ENCODE assay signal across 17 cellular contexts in the genomic region with DNA sequence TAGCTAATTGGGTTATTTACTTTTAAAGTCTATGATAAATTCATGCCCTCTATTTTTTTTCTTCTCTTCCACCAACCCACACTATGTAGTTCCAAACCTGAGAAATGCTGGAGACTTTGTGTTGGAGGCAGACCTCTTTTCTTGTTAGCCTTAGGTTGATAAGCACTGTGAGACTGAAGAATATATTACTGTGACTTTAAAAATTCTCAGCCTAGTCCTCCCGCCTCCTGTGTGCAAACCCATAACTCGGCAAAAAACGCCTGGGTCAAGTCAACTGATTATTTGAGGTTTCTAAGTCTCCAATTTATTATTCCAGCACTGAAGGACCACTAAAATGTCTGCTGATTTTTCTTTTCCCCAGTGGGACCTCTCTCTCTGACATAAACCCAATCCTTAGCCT.
DNase-seq lines count a peak whose midpoint lies in the region; ATAC-seq, FAIRE-seq and TF ChIP-seq lines count a peak whose summit lies in the region.
"Had no signal": no experiment of that assay in that cellular context is flagged by ENCODE, and none has a peak within 500 bp of the region (broad histone marks: within the 10 kb centered on the region; RNA-seq: fewer than 3 reads in every experiment).

No MANE protein-coding gene starts in this region.

- H3K27ac ChIP-seq in brain microvascular endothelial cell (peak overlapping the region; percentile 10), mesodermal cell (ENCODE audit: low read depth, low read length, severe bottlenecking) (peak overlapping the region; percentile 17)
- H3K27ac ChIP-seq: C4-2B had no signal

- no peak for ATAC-seq in left colon

- in situ Hi-C loops in brain microvascular endothelial cell (cut with HindIII; ENCODE audit: low pct_ligation_motif_present, low sequenced_read_pairs) = no loop called here

- no peaks in the 10 kb centered on the region for H3K27me3 ChIP-seq in brain microvascular endothelial cell (replicated peaks)

- DNase-seq in OCI-M1 (lab: John Stamatoyannopoulos, UW) (peak; percentile 10), brain microvascular endothelial cell (peak; percentile 37), SKM-1 treated with dmso at 0.1 percent for 144 hours (lab: John Stamatoyannopoulos, UW; ENCODE audit: unreplicated experiment) (no peak), GM19239 (ENCODE audit: insufficient read length, low spot score) (no peak), COLO829 (ENCODE audit: low spot score) (no peak), left colon (no peak)
- DNase-seq: AML-193, DMS 273 treated with DMSO at 0.1 percent for 48 hours, GDM1, GOT3, MV-4-11, NCI-H1694 treated with DMSO at 0.1 percent for 48 hours, NCI-H510A, NCI-H774, SHP77 treated with DMSO at 0.1 percent for 48 hours had no signal

- H3K9me3 ChIP-seq in mesodermal cell (ENCODE audit: control insufficient read depth, low read length) = no peaks in the 10 kb centered on the region

- H3K4me1 ChIP-seq in mesodermal cell (ENCODE audit: control insufficient read depth, insufficient read depth, low read length, poor library complexity, severe bottlenecking) = peaks cover 10% of the 10 kb centered on the region

- H3K4me3 ChIP-seq in brain microvascular endothelial cell (ENCODE audit: low read depth, low read length) (no peak overlapping the region), mesodermal cell (ENCODE audit: extremely low read depth, insufficient read depth, low read length, poor library complexity, severe bottlenecking) (no peak overlapping the region)

- 52 to 64% methylated on average over 2 to 3 of the region's 3 CpGs for WGBS in mesodermal cell (ENCODE audit: insufficient coverage in 2 of 2), 2 experiments

- no peak for FAIRE-seq in GM19239 (lab: Jason Lieb, UNC)

- TF ChIP-seq CTCF in brain microvascular endothelial cell (IDR thresholded peaks at IDR 0.05; ENCODE audit: low read depth, low read length, missing control alignments) = no peak

- H3K36me3 ChIP-seq in brain microvascular endothelial cell (replicated peaks) (no peaks in the 10 kb centered on the region), mesodermal cell (ENCODE audit: control insufficient read depth, insufficient read depth, low read length) (no peaks in the 10 kb centered on the region)

- intact Hi-C loops in left colon (cut with DNase I, micrococcal nuclease) = no loop called here

Comparison
In these comparisons a context has a peak if more than half of its experiments do, and no peak if none do; other contexts are left out.
1. DNase-seq: peak in OCI-M1 (single experiment) and brain microvascular endothelial cell (single experiment); none in SKM-1 treated with dmso at 0.1 percent for 144 hours (single experiment), GM19239 (single experiment), COLO829 (single experiment) and left colon (0 of 2).